ENCODE assay signal across 8 cellular contexts in the genomic region with DNA sequence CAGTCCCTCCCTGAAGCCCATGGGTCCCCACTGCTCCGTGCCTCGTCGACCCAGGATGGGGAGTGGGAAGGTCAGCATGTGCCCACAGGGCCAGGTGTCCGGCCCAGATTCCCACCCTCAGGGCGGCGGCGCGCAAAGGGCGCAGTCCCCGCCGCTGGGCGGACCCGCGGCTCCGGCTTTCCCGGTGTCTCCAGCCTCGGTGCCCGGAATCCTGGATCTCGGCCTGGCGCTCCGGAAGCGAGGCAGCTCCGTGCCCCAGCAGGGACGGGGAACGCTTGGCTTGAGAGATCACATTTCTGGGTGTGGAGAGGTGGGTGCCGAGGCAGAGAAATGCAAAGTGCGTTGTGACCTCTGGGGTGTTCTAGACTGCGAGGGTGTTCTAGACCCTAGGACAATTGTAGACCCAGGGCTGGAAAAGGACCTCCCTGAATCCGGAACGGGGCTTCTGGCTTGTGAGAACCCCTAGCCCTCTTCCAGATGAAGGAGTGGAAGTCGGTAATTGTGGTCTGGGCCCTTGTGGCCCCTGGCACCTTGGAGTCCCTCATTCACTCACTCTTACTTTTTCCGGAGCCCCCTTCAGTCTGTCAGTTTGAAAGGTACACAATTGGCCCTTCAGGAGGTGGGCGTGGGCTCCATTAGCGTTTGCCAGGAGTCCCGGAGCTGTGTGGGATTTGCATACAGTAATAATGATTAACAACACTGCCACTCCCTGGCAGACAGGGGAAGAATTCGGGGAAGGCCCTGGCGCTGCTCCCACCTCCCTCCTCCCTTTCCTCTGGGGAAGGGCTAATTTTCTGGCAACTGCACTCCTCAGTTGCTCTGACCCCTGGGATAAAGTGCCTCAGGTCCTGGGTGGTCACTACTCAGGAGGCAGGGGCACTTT. TPM values are rescaled to one million over a fixed set of nuclear protein-coding genes. Genes with fewer than 3 reads are reported as not detected.
A peak's percentile ranks its signal among the peaks of the same experiment; 100 is the strongest.
DNase-seq lines count a peak whose midpoint lies in the region; ATAC-seq, FAIRE-seq and TF ChIP-seq lines count a peak whose summit lies in the region.

No MANE protein-coding gene starts in this region.

- CTCF ChIA-PET in A549 (lab: Yijun Ruan, JAX), result no interaction called here

- H3K9me3 Mint-ChIP-seq in brain, result no peaks in the 10 kb centered on the region

- TF ChIP-seq RAD21 in A549 (conservative IDR thresholded peaks at IDR 0.05 in 1 of 2, IDR thresholded peaks at IDR 0.05 in 1 of 2), result peak in 1 of 2 experiments; percentile 19; a peak in 1 of 5 replicates

- DNase-seq in A549 (ENCODE audit: low read depth in 1 of 2, low spot score in 1 of 2) (peak; percentile 11 to 14), NCI-H2227 treated with DMSO at 0.1 percent for 48 hours (lab: John Stamatoyannopoulos, UW) (peak; percentile 32), retinal pigment epithelial cell (ENCODE audit: low read depth) (peak; percentile 12), activated gamma-delta T cell treated with Interleukin-2 at 50 U/mL for 16 hours (no peak)

- peaks cover 62% of the 10 kb centered on the region for H3K27me3 ChIP-seq in iPS-18a (ENCODE audit: control insufficient read depth, insufficient read depth, low read length)

- peak; percentile 39 to 74; a peak in 3 of 6 replicates for ATAC-seq in A549
- ATAC-seq in GM21447 (IDR thresholded peaks at IDR 0.05; ENCODE audit: unreplicated experiment), result peak; percentile 58
- ATAC-seq in HG02885 (IDR thresholded peaks at IDR 0.05; ENCODE audit: poor library complexity, unreplicated experiment), result no peak

- H3K9me3 ChIP-seq in A549, result no peaks in the 10 kb centered on the region
- H3K9me3 ChIP-seq in iPS-18a (ENCODE audit: control insufficient read depth, low read depth, low read length), result no peaks in the 10 kb centered on the region

- H3K9ac ChIP-seq in iPS-18a (ENCODE audit: low read length), result no peak overlapping the region

- peak overlapping the region; percentile 80 to 95 (median 90) for H3K27ac Mint-ChIP-seq in brain

- peak overlapping the region; percentile 55; the same call in 2 of the 3 replicates for H3K4me3 ChIP-seq in A549
- H3K4me3 ChIP-seq in iPS-18a (ENCODE audit: low read length), result peak overlapping the region; percentile 54
- H3K4me3 ChIP-seq in retinal pigment epithelial cell (ENCODE audit: low read length), result peak overlapping the region; percentile 14

- TF ChIP-seq CTCF in A549 (IDR thresholded peaks at IDR 0.05) (no peak; the same call in 2 of the 3 replicates), brain (conservative IDR thresholded peaks at IDR 0.05) (peak; percentile 51 to 58), retinal pigment epithelial cell (conservative IDR thresholded peaks at IDR 0.05; ENCODE audit: low read depth, low read length) (peak; percentile 41)

- 6% methylated on average over 15 of the region's 37 CpGs for WGBS in A549 (ENCODE audit: missing lambda C conversion rate)

- no peak for TF ChIP-seq POLR2A in A549 (IDR thresholded peaks at IDR 0.05; ENCODE audit: low read length)

- H3K27me3 Mint-ChIP-seq in brain, result peaks cover 37% of the 10 kb centered on the region

- no peak overlapping the region for H3K27ac ChIP-seq in A549
- no peak overlapping the region for H3K27ac ChIP-seq in iPS-18a (ENCODE audit: low read length)

- no peaks in the 10 kb centered on the region for H3K36me3 ChIP-seq in iPS-18a (ENCODE audit: control insufficient read depth, low read depth, low read length)

- TF ChIP-seq EP300 in A549 (IDR thresholded peaks at IDR 0.05), result no peak

- POLR2A ChIA-PET in A549 (lab: Yijun Ruan, JAX), result no interaction called here

- peak overlapping the region; percentile 91 to 95 (median 95) for H3K4me3 Mint-ChIP-seq in brain

- H3K4me1 ChIP-seq in A549, result peaks cover 18% of the 10 kb centered on the region
- H3K4me1 ChIP-seq in iPS-18a (ENCODE audit: control insufficient read depth, low read depth, low read length), result peaks cover 10% of the 10 kb centered on the region

- H3K4me1 Mint-ChIP-seq in brain, result peaks cover 40% of the 10 kb centered on the region

- peak overlapping the region; percentile 99 for H3K4me2 ChIP-seq in A549

- H3K36me3 Mint-ChIP-seq in brain, result no peaks in the 10 kb centered on the region

- no peak for FAIRE-seq in A549 (lab: Jason Lieb, UNC)

TF ChIP-seq in A549, 52 proteins besides CTCF, POLR2A, EP300 and RAD21:
- TF ChIP-seq HOXB13 (CRISPR knock-in tag; IDR thresholded peaks at IDR 0.05; ENCODE audit: low read depth), result no peak
- no peak for TF ChIP-seq SMC3 (IDR thresholded peaks at IDR 0.05)
- TF ChIP-seq, protein P1, sequence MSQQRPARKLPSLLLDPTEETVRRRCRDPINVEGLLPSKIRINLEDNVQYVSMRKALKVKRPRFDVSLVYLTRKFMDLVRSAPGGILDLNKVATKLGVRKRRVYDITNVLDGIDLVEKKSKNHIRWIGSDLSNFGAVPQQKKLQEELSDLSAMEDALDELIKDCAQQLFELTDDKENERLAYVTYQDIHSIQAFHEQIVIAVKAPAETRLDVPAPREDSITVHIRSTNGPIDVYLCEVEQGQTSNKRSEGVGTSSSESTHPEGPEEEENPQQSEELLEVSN (IDR thresholded peaks at IDR 0.05; ENCODE audit: borderline replicate concordance, low read depth), result no peak
- TF ChIP-seq HOXA7 (CRISPR knock-in tag; IDR thresholded peaks at IDR 0.05), result no peak
- TF ChIP-seq JUN (IDR thresholded peaks at IDR 0.05), result no peak

RNA-seq across cellular contexts. Expression of a gene that starts 1.7 kb away (rescaled TPM):
- polyA plus RNA-seq in A549 (2011; rRNA removed), result 0.01 TPM in 1 of 2 replicates, not detected in the other
- polyA plus RNA-seq in A549 (2012; cell fraction: cytosol; rRNA removed), result not detected in 2 replicates
- polyA plus RNA-seq in A549 (2012; cell fraction: nucleus; rRNA removed), result not detected in 2 replicates
- polyA plus RNA-seq in A549 (2017; fragmentation: RNase III; extraction: RNeasy Plus Mini Kit Qiagen cat#74134 plus additional on column Dnase treatment), result 0.01 to 0.04 TPM in 2 of 3 replicates, not detected in the other
- not detected in 2 replicates for polyA minus RNA-seq in A549 (2011; rRNA and poly(A)+ RNA removed)
- polyA plus RNA-seq in brain (ENCODE audit: insufficient read depth, low read depth, low replicate concordance), result 13.4 TPM

Comparison
In these comparisons a context has a peak if more than half of its experiments do, and no peak if none do; other contexts are left out.
1. RNA of a gene that starts 1.7 kb away (polyA plus RNA-seq): 13.4 TPM in brain (single experiment); 0.01 to 0.04 TPM in A549; every median in the first group is over 10 times any median in the second.
2. Peak in every context shown above with its lines, with median percentiles within 50 percentile points of each other: H3K4me3 ChIP-seq.